ENCODE assay signal across 12 cellular contexts in genomic region chr15:89751748-89752147, GRCh38. TPM values are rescaled to one million over a fixed set of nuclear protein-coding genes. Genes with fewer than 3 reads are reported as not detected.
DNase-seq lines count a peak whose midpoint lies in the region; ATAC-seq, FAIRE-seq and TF ChIP-seq lines count a peak whose summit lies in the region.
"Had no signal": no experiment of that assay in that cellular context is flagged by ENCODE, and none has a peak within 500 bp of the region (broad histone marks: within the 10 kb centered on the region; RNA-seq: fewer than 3 reads in every experiment).

No MANE protein-coding gene starts in this region.

- FAIRE-seq in GM12878 (lab: Jason Lieb, UNC): no peak
- FAIRE-seq in frontal cortex (lab: Jason Lieb, UNC): no peak

- DNase-seq in GM23338 (ENCODE audit: low spot score): no peak
- DNase-seq in GM12878 (ENCODE audit: low read depth, low spot score): no peak
- DNase-seq in natural killer cell: no peak
- no peak for DNase-seq in osteocyte (ENCODE audit: extremely low spot score, unreplicated experiment)
- no peak for DNase-seq in frontal cortex (ENCODE audit: low spot score in 2 of 2)
- DNase-seq in 8988T: no peak
- DNase-seq in stimulated activated naive B cell treated with anti-CD40 and anti-IgM and Interleukin-4, amounts not matched to agents 10 μg/mL and 1 μg/mL and 100 μg/mL, for 72 hours: no peak
- DNase-seq: activated effector memory CD4-positive, alpha-beta T cell treated with Interleukin-2 at 50 U/mL for 16 hours; NCI-H446 treated with DMSO at 0.1 percent for 48 hours; SJCRH30 had no signal

- H3K4me3 Mint-ChIP-seq in GM23338 (no peak overlapping the region; the same call in 2 of the 3 replicates), natural killer cell (peak overlapping the region; percentile 59), osteocyte (ENCODE audit: unreplicated experiment) (no peak overlapping the region)
- H3K4me3 Mint-ChIP-seq in stimulated activated naive B cell treated with anti-CD40 and anti-IgM and Interleukin-4, amounts not matched to agents 10 μg/mL and 1 μg/mL and 100 μg/mL, for 72 hours: peak overlapping the region in 1 of 2 donors; percentile 57

- H3K27ac ChIP-seq in BLaER1 treated with 17β-estradiol and CSF1 and Interleukin-3, amounts not matched to agents 10 nM and 100 nM: no peak overlapping the region
- H3K27ac ChIP-seq in GM23338 (ENCODE audit: low read depth): no peak overlapping the region
- H3K27ac ChIP-seq in GM12878 (ENCODE audit: control insufficient read depth, insufficient read depth): no peak overlapping the region
- H3K27ac ChIP-seq: SJCRH30 had no signal

- in situ Hi-C loops in GM12878 (cut with MboI): loop anchor here (10.0 kb wide), 1 partner anchor 343 kb away; no protein-coding TSS in a partner anchor

- peaks cover 0 to 14% (median 0%) of the 10 kb centered on the region in 11 experiments; a peak in 3 of 22 replicates for H4K20me1 ChIP-seq in BLaER1 treated with 17β-estradiol and CSF1 and Interleukin-3, amounts not matched to agents 10 nM and 100 nM
- H4K20me1 ChIP-seq in GM23338 (replicated peaks; ENCODE audit: insufficient read depth) (peaks cover 10% of the 10 kb centered on the region; the same call in 1 of the 2 replicates), GM12878 (ENCODE audit: control insufficient read depth, insufficient read depth) (no peaks in the 10 kb centered on the region)

- H3F3A ChIP-seq in GM23338 (replicated peaks; ENCODE audit: low read depth): peaks cover 12% of the 10 kb centered on the region; the same call in 1 of the 2 replicates

- H3K4me3 ChIP-seq in BLaER1 treated with 17β-estradiol and CSF1 and Interleukin-3, amounts not matched to agents 10 nM and 100 nM: peak overlapping the region in 1 of 10 experiments; percentile 64; a peak in 1 of 20 replicates
- H3K4me3 ChIP-seq in GM23338 (peak overlapping the region; percentile 69), GM12878 (peak overlapping the region; percentile 65; the same call in 1 of the 2 replicates)

- H3K9me3 ChIP-seq in BLaER1 treated with 17β-estradiol and CSF1 and Interleukin-3, amounts not matched to agents 10 nM and 100 nM (replicated peaks in 1 of 11): no peaks in the 10 kb centered on the region
- H3K9me3 ChIP-seq in GM12878 (replicated peaks; ENCODE audit: control insufficient read depth, insufficient read depth, low read length): no peaks in the 10 kb centered on the region
- H3K9me3 ChIP-seq: SJCRH30, spleen had no signal

- RAD21 ChIA-PET in GM12878 (lab: Charles Lee; ENCODE audit: unreplicated experiment): interaction anchor here (1.8 kb wide), 1 partner anchor 11 kb away, joined by 5 read pairs; no protein-coding TSS in a partner anchor

- SMC1A ChIA-PET in GM12878 (lab: Charles Lee; ENCODE audit: uncharacterized antibody, unreplicated experiment): interaction anchor here (1.1 to 1.7 kb wide), 2 partner anchors 9 to 123 kb away, joined by 4 to 5 read pairs; no protein-coding TSS in a partner anchor

- TF ChIP-seq RAD21 in GM12878 (IDR thresholded peaks at IDR 0.05; ENCODE audit: insufficient read depth, low read depth, low read length): no peak

- H3K27me3 ChIP-seq in BLaER1 treated with 17β-estradiol and CSF1 and Interleukin-3, amounts not matched to agents 10 nM and 100 nM: peaks cover 28 to 45% (median 40%) of the 10 kb centered on the region in 11 experiments
- H3K27me3 ChIP-seq in GM23338 (ENCODE audit: insufficient read depth) (peaks cover 70% of the 10 kb centered on the region), GM12878 (replicated peaks in 1 of 2; ENCODE audit: control insufficient read depth in 2 of 2, insufficient read depth in 2 of 2, low read length in 1 of 2) (peaks cover 0 to 4% of the 10 kb centered on the region in 2 experiments; a peak in 2 of 4 replicates)

- H3K36me3 Mint-ChIP-seq in GM23338 (ENCODE audit: low read depth) (no peaks in the 10 kb centered on the region), natural killer cell (no peaks in the 10 kb centered on the region), osteocyte (ENCODE audit: unreplicated experiment) (no peaks in the 10 kb centered on the region)
- H3K36me3 Mint-ChIP-seq in stimulated activated naive B cell treated with anti-CD40 and anti-IgM and Interleukin-4, amounts not matched to agents 10 μg/mL and 1 μg/mL and 100 μg/mL, for 72 hours: no peaks in the 10 kb centered on the region

- peak overlapping the region; percentile 93 to 99 (median 96); a peak in 17 of 22 replicates for H3K4me2 ChIP-seq in BLaER1 treated with 17β-estradiol and CSF1 and Interleukin-3, amounts not matched to agents 10 nM and 100 nM
- H3K4me2 ChIP-seq in GM23338: peak overlapping the region; percentile 91
- peak overlapping the region; percentile 90 for H3K4me2 ChIP-seq in GM12878 (ENCODE audit: control insufficient read depth, insufficient read depth)

- ATAC-seq in GM23338: no peak
- ATAC-seq in GM12878: no peak
- ATAC-seq in natural killer cell: no peak
- ATAC-seq in stimulated activated naive B cell treated with anti-CD40 and anti-IgM and Interleukin-4, amounts not matched to agents 10 μg/mL and 1 μg/mL and 100 μg/mL, for 72 hours (replicated peaks): no peak

- H3K79me2 ChIP-seq in GM23338 (replicated peaks; ENCODE audit: insufficient read depth): no peaks in the 10 kb centered on the region
- no peaks in the 10 kb centered on the region for H3K79me2 ChIP-seq in GM12878 (ENCODE audit: control insufficient read depth, insufficient read depth, low read length)

- H3K36me3 ChIP-seq in BLaER1 treated with 17β-estradiol and CSF1 and Interleukin-3, amounts not matched to agents 10 nM and 100 nM: no peaks in the 10 kb centered on the region
- H3K36me3 ChIP-seq in GM23338 (ENCODE audit: insufficient read depth): no peaks in the 10 kb centered on the region; the same call in 1 of the 2 replicates
- no peaks in the 10 kb centered on the region for H3K36me3 ChIP-seq in GM12878 (ENCODE audit: control insufficient read depth in 2 of 2, insufficient read depth in 2 of 2, low read length in 1 of 2)
- H3K36me3 ChIP-seq: SJCRH30, spleen had no signal

- H3K27ac Mint-ChIP-seq in GM23338: no peak overlapping the region
- H3K27ac Mint-ChIP-seq in natural killer cell: no peak overlapping the region
- H3K27ac Mint-ChIP-seq in osteocyte (ENCODE audit: unreplicated experiment): no peak overlapping the region
- H3K27ac Mint-ChIP-seq in stimulated activated naive B cell treated with anti-CD40 and anti-IgM and Interleukin-4, amounts not matched to agents 10 μg/mL and 1 μg/mL and 100 μg/mL, for 72 hours: no peak overlapping the region

- no peak for TF ChIP-seq POLR2A in GM12878 (IDR thresholded peaks at IDR 0.05; ENCODE audit: low read depth, low read length)

- H3K4me1 Mint-ChIP-seq in GM23338 (peaks cover 21% of the 10 kb centered on the region), natural killer cell (peaks cover 0 to 4% of the 10 kb centered on the region in 2 donors), osteocyte (ENCODE audit: unreplicated experiment) (peaks cover 13% of the 10 kb centered on the region)
- H3K4me1 Mint-ChIP-seq in stimulated activated naive B cell treated with anti-CD40 and anti-IgM and Interleukin-4, amounts not matched to agents 10 μg/mL and 1 μg/mL and 100 μg/mL, for 72 hours: no peaks in the 10 kb centered on the region

- no peaks in the 10 kb centered on the region for H3K9me2 ChIP-seq in GM23338 (ENCODE audit: insufficient read depth)

- no peak for TF ChIP-seq EP300 in GM12878 (IDR thresholded peaks at IDR 0.05; ENCODE audit: borderline replicate concordance in 1 of 2, control insufficient read depth in 1 of 2, low read depth in 2 of 2, low read length in 2 of 2)

- POLR2A ChIA-PET in GM12878 (lab: Charles Lee): no interaction called here

- TF ChIP-seq CTCF in GM23338 (conservative IDR thresholded peaks at IDR 0.05; ENCODE audit: low read depth in 2 of 2) (no peak), GM12878 (IDR thresholded peaks at IDR 0.05 in 2 of 3, conservative IDR thresholded peaks at IDR 0.05 in 1 of 3; ENCODE audit: control insufficient read depth in 2 of 3, extremely low read depth in 1 of 3, insufficient read depth in 1 of 3, low read depth in 3 of 3, low read length in 3 of 3) (no peak), natural killer cell (IDR thresholded peaks at IDR 0.05) (no peak), osteocyte (IDR thresholded peaks at IDR 0.05) (no peak)

- CTCF ChIA-PET in GM12878 (lab: Yijun Ruan, JAX): interaction anchor here (2.0 to 4.2 kb wide), 3 partner anchors 9 to 124 kb away, joined by 9 to 32 read pairs (median 24); no protein-coding TSS in a partner anchor

- no peak overlapping the region for H3K9ac ChIP-seq in BLaER1 treated with 17β-estradiol and CSF1 and Interleukin-3, amounts not matched to agents 10 nM and 100 nM
- no peak overlapping the region for H3K9ac ChIP-seq in GM12878 (ENCODE audit: control insufficient read depth, insufficient read depth, low read length)

- no peaks in the 10 kb centered on the region for H3K9me3 Mint-ChIP-seq in GM23338
- H3K9me3 Mint-ChIP-seq in natural killer cell: no peaks in the 10 kb centered on the region
- H3K9me3 Mint-ChIP-seq in osteocyte (ENCODE audit: unreplicated experiment): no peaks in the 10 kb centered on the region
- H3K9me3 Mint-ChIP-seq in stimulated activated naive B cell treated with anti-CD40 and anti-IgM and Interleukin-4, amounts not matched to agents 10 μg/mL and 1 μg/mL and 100 μg/mL, for 72 hours: no peaks in the 10 kb centered on the region

- no TSS peak for BruUV-seq in GM12878 (replicated peaks; lab: Mats Ljungman, UMichigan)

- intact Hi-C loops in GM12878 (cut with micrococcal nuclease; ENCODE audit: unreplicated experiment): loop anchor here (10.0 kb wide), 1 partner anchor 73 kb away; no protein-coding TSS in a partner anchor
- intact Hi-C loops in natural killer cell (cut with micrococcal nuclease): no loop called here

- H3K4me1 ChIP-seq in BLaER1 treated with 17β-estradiol and CSF1 and Interleukin-3, amounts not matched to agents 10 nM and 100 nM: peaks cover 11 to 35% (median 29%) of the 10 kb centered on the region in 10 experiments; a peak in 19 of 20 replicates
- H3K4me1 ChIP-seq in GM23338 (ENCODE audit: insufficient read depth) (peaks cover 31% of the 10 kb centered on the region), GM12878 (ENCODE audit: control insufficient read depth, insufficient read depth, low read length) (peaks cover 9% of the 10 kb centered on the region)
- H3K4me1 ChIP-seq: SJCRH30 had no signal

- H3K27me3 Mint-ChIP-seq in GM23338 (ENCODE audit: insufficient read depth, low read depth, poor library complexity) (peaks cover 21% of the 10 kb centered on the region), natural killer cell (ENCODE audit: low read depth in 2 of 2) (peaks cover 0 to 7% of the 10 kb centered on the region in 2 donors), osteocyte (ENCODE audit: unreplicated experiment) (no peaks in the 10 kb centered on the region)
- peaks cover 19 to 43% of the 10 kb centered on the region in 2 donors for H3K27me3 Mint-ChIP-seq in stimulated activated naive B cell treated with anti-CD40 and anti-IgM and Interleukin-4, amounts not matched to agents 10 μg/mL and 1 μg/mL and 100 μg/mL, for 72 hours

- WGBS in GM12878 (ENCODE audit: insufficient coverage, insufficient replicate concordance, low lambda C conversion rate, missing lambda C conversion rate): 75% methylated on average over 5 of the region's 5 CpGs

- peak overlapping the region; percentile 94; the same call in 1 of the 2 replicates for H2AFZ ChIP-seq in GM23338
- H2AFZ ChIP-seq in GM12878 (ENCODE audit: control insufficient read depth, low read depth, low read length): no peak overlapping the region

RNA-seq across cellular contexts. Expression of gene MESP1, which starts 0.7 kb away (rescaled TPM):
- 0.21 TPM in 1 of 2 replicates, not detected in the other for total RNA-seq in GM23338 (2014; rRNA removed; shearing (Covaris generic))
- polyA plus RNA-seq in GM23338 (2016; fragmentation: Nextera tagmentation; extraction: Ambion mirVana) (0.91 TPM in 1 of 2 replicates, not detected in the other), GM12878 (2011; rRNA removed) (0.24 and 0.45 TPM in 2 replicates), GM12878 (2014; fragmentation: Illumina TruSeq; extraction: Trizol) (0.09 TPM in 1 of 2 replicates, not detected in the other), GM12878 (2014; fragmentation: Nextera tagmentation; extraction: Ambion mirVana) (not detected), GM12878 (2014; rRNA removed) (0.19 and 0.20 TPM in 2 replicates), GM12878 (2016; fragmentation: Nextera tagmentation; extraction: Ambion mirVana) (under 1 TPM; 0.70 to 1.00 TPM)
- 0.25 TPM in 1 of 2 replicates, not detected in the other for total RNA-seq in GM12878 (2013; cell fraction: nucleolus; rRNA removed)
- total RNA-seq in GM12878 (2014; rRNA removed) (0.73 and 0.82 TPM in 2 replicates), GM12878 (2014; rRNA removed; fragmentation: Illumina TruSeq; extraction: Trizol) (0.04 and 0.14 TPM in 2 replicates), GM12878 (2021) (0.27 and 1.1 TPM in 2 replicates), natural killer cell (1 to 10 TPM in 2 of 3 donors, under 1 TPM in 1; 0.45 to 2.9 (median 2.5) TPM), osteocyte (2.1 and 2.2 TPM in 2 replicates), frontal cortex (2.0 TPM)
- not detected for polyA plus RNA-seq in GM12878 (2011; ENCODE audit: low read depth)
- polyA plus RNA-seq in GM12878 (2011; cell fraction: cytosol; rRNA removed): 0.22 and 0.48 TPM in 2 replicates
- polyA plus RNA-seq in GM12878 (2011; cell fraction: nucleus; rRNA removed): 0.37 and 0.51 TPM in 2 replicates
- polyA plus RNA-seq in GM12878 (2012): 0.74 and 1.5 TPM in 2 replicates
- 0.26 and 0.29 TPM in 2 replicates for polyA minus RNA-seq in GM12878 (2011; rRNA and poly(A)+ RNA removed)
- 1.3 and 1.6 TPM in 2 replicates for polyA minus RNA-seq in GM12878 (2011; cell fraction: cytosol; rRNA and poly(A)+ RNA removed)
- polyA minus RNA-seq in GM12878 (2011; cell fraction: nucleus; rRNA and poly(A)+ RNA removed): 0.48 and 0.77 TPM in 2 replicates
- total RNA-seq: SJCRH30 had no signal

RNA-seq across cellular contexts. Expression of gene MESP2, which starts 24.4 kb away (rescaled TPM):
- total RNA-seq in GM23338 (2014; rRNA removed; shearing (Covaris generic)): 0.16 and 1.3 TPM in 2 replicates
- polyA plus RNA-seq in GM23338 (2016; fragmentation: Nextera tagmentation; extraction: Ambion mirVana) (0.24 and 0.68 TPM in 2 replicates), GM12878 (2011; rRNA removed) (not detected in 2 replicates), GM12878 (2014; fragmentation: Illumina TruSeq; extraction: Trizol) (not detected in 2 replicates), GM12878 (2014; fragmentation: Nextera tagmentation; extraction: Ambion mirVana) (not detected), GM12878 (2014; rRNA removed) (0.04 TPM in 1 of 2 replicates, not detected in the other), GM12878 (2016; fragmentation: Nextera tagmentation; extraction: Ambion mirVana) (not detected)
- total RNA-seq in GM12878 (2013; cell fraction: nucleolus; rRNA removed): not detected in 2 replicates
- total RNA-seq in GM12878 (2014; rRNA removed) (not detected in 2 replicates), GM12878 (2014; rRNA removed; fragmentation: Illumina TruSeq; extraction: Trizol) (not detected in 2 replicates), GM12878 (2021) (not detected in 2 replicates), natural killer cell (not detected), osteocyte (not detected in 2 replicates), frontal cortex (not detected)
- polyA plus RNA-seq in GM12878 (2011; ENCODE audit: low read depth): not detected
- not detected in 2 replicates for polyA plus RNA-seq in GM12878 (2011; cell fraction: cytosol; rRNA removed)
- polyA plus RNA-seq in GM12878 (2011; cell fraction: nucleus; rRNA removed): not detected in 2 replicates
- polyA plus RNA-seq in GM12878 (2012): not detected in 2 replicates
- polyA minus RNA-seq in GM12878 (2011; rRNA and poly(A)+ RNA removed): not detected in 2 replicates
- not detected in 2 replicates for polyA minus RNA-seq in GM12878 (2011; cell fraction: cytosol; rRNA and poly(A)+ RNA removed)
- polyA minus RNA-seq in GM12878 (2011; cell fraction: nucleus; rRNA and poly(A)+ RNA removed): not detected in 2 replicates
- total RNA-seq: SJCRH30, spleen had no signal
